Comparison of ENCODE assay signal across 9 cellular contexts in genomic region chr1:171655215-171656116, GRCh38. TPM values are rescaled to one million over a fixed set of nuclear protein-coding genes. Genes with fewer than 3 reads are reported as not detected.
DNase-seq lines count a peak whose midpoint lies in the region; ATAC-seq and TF ChIP-seq lines count a peak whose summit lies in the region.
"Had no signal": no experiment of that assay in that cellular context is flagged by ENCODE, and none has a peak within 500 bp of the region (broad histone marks: within the 10 kb centered on the region; RNA-seq: fewer than 3 reads in every experiment).

No MANE protein-coding gene starts in this region.

- peaks cover 1% of the 10 kb centered on the region for H3K27me3 Mint-ChIP-seq in activated naive CD4-positive, alpha-beta T cell treated with anti-CD3 and anti-CD28 coated beads, Interleukin-2, amount 50 U/mL, for 24 hours

- no peaks in the 10 kb centered on the region for H3K36me3 ChIP-seq in GM06990 (ENCODE audit: control insufficient read depth, insufficient read depth, low read length)
- no peaks in the 10 kb centered on the region for H3K36me3 ChIP-seq in skeletal muscle tissue (ENCODE audit: control insufficient read depth in 3 of 3, insufficient read depth in 3 of 3, low read length in 3 of 3)

- H3K27ac Mint-ChIP-seq in activated naive CD4-positive, alpha-beta T cell treated with anti-CD3 and anti-CD28 coated beads, Interleukin-2, amount 50 U/mL, for 24 hours = no peak overlapping the region

- peaks cover 11% of the 10 kb centered on the region for H3K4me1 Mint-ChIP-seq in activated naive CD4-positive, alpha-beta T cell treated with anti-CD3 and anti-CD28 coated beads, Interleukin-2, amount 50 U/mL, for 24 hours

- no peaks in the 10 kb centered on the region; the same call in 1 of the 2 replicates for H3K27me3 ChIP-seq in GM06990 (replicated peaks; ENCODE audit: control insufficient read depth, insufficient read depth, low read length)
- no peaks in the 10 kb centered on the region for H3K27me3 ChIP-seq in skeletal muscle tissue (ENCODE audit: control insufficient read depth in 3 of 3, insufficient read depth in 3 of 3, low read length in 3 of 3)

- DNase-seq in GM06990 (ENCODE audit: extremely low read depth, insufficient read length) = peak; percentile 66
- peak; percentile 81 for DNase-seq in SK-MEL-5 (ENCODE audit: low read depth, low spot score)
- DNase-seq in left cardiac atrium = peak; percentile 85
- DNase-seq in NCI-H2196 treated with DMSO at 0.1 percent for 48 hours (lab: John Stamatoyannopoulos, UW; ENCODE audit: unreplicated experiment) = no peak

- H3K27ac ChIP-seq in skeletal muscle tissue (ENCODE audit: low read depth, low read length) = peak overlapping the region; percentile 78
- H3K27ac ChIP-seq: epithelial cell of prostate had no signal

- intact Hi-C loops in left cardiac atrium (cut with DNase I) = no loop called here

- H3K9ac ChIP-seq in skeletal muscle tissue (ENCODE audit: low read depth in 1 of 3, low read length in 3 of 3) = peak overlapping the region in 1 of 3 donors; percentile 25

- H3K9me3 Mint-ChIP-seq in activated naive CD4-positive, alpha-beta T cell treated with anti-CD3 and anti-CD28 coated beads, Interleukin-2, amount 50 U/mL, for 24 hours = no peaks in the 10 kb centered on the region

- peak; percentile 57 for ATAC-seq in HG03045 (IDR thresholded peaks at IDR 0.05; ENCODE audit: unreplicated experiment)
- ATAC-seq in left cardiac atrium = peak; percentile 83 to 89
- ATAC-seq in HG02642 (IDR thresholded peaks at IDR 0.05; ENCODE audit: poor library complexity, unreplicated experiment) = no peak

- in situ Hi-C loops in SK-MEL-5 (cut with HindIII; ENCODE audit: low pct_unique_long_range_greater_than_20kb, low sequenced_read_pairs) = no loop called here

- H3K9me3 ChIP-seq in skeletal muscle tissue (ENCODE audit: control insufficient read depth in 3 of 3, low read length in 3 of 3) = no peaks in the 10 kb centered on the region

- H3K4me1 ChIP-seq in skeletal muscle tissue (ENCODE audit: control insufficient read depth in 3 of 3, insufficient read depth in 3 of 3, low read length in 3 of 3) = peaks cover 19 to 37% (median 32%) of the 10 kb centered on the region in 3 donors

- peak overlapping the region; percentile 30 for H3K4me3 Mint-ChIP-seq in activated naive CD4-positive, alpha-beta T cell treated with anti-CD3 and anti-CD28 coated beads, Interleukin-2, amount 50 U/mL, for 24 hours

- H3K36me3 Mint-ChIP-seq in activated naive CD4-positive, alpha-beta T cell treated with anti-CD3 and anti-CD28 coated beads, Interleukin-2, amount 50 U/mL, for 24 hours = no peaks in the 10 kb centered on the region

- H3K4me3 ChIP-seq in GM06990 (replicated peaks; ENCODE audit: low read depth, low read length) (0 out of 2 replicates have a peak overlapping the region, but pooled peaks have one; percentile 9), skeletal muscle tissue (ENCODE audit: low read length in 3 of 3) (peak overlapping the region in 1 of 3 donors; percentile 35)

- TF ChIP-seq CTCF in GM06990 (IDR thresholded peaks at IDR 0.05; ENCODE audit: insufficient read depth, low read length, poor library complexity, severe bottlenecking) = peak; percentile 94

RNA-seq across cellular contexts. Expression of gene MYOC, which starts 3.0 kb away (rescaled TPM):
- total RNA-seq in SK-MEL-5 (2014; rRNA removed; shearing (Covaris generic)) = not detected in 2 replicates
- not detected in 2 replicates for polyA plus RNA-seq in SK-MEL-5 (2015; cell fraction: cytosol; rRNA removed)
- not detected in 2 replicates for polyA plus RNA-seq in SK-MEL-5 (2015; cell fraction: nucleus; rRNA removed)
- 10 to 100 TPM in 1 of 2 donors, 1 to 10 TPM in 1; 7.4 to 10.9 TPM for total RNA-seq in left cardiac atrium
- 5.2 TPM for total RNA-seq in skeletal muscle tissue

RNA-seq across cellular contexts. Expression of gene MYOCOS, which starts 33.4 kb away (rescaled TPM):
- total RNA-seq in SK-MEL-5 (2014; rRNA removed; shearing (Covaris generic)) = not detected in 2 replicates
- polyA plus RNA-seq in SK-MEL-5 (2015; cell fraction: cytosol; rRNA removed) = not detected in 2 replicates
- polyA plus RNA-seq in SK-MEL-5 (2015; cell fraction: nucleus; rRNA removed) = not detected in 2 replicates
- not detected for total RNA-seq in left cardiac atrium
- not detected for total RNA-seq in skeletal muscle tissue
